24 cellular contexts compared by ENCODE assay signal in the genomic region with DNA sequence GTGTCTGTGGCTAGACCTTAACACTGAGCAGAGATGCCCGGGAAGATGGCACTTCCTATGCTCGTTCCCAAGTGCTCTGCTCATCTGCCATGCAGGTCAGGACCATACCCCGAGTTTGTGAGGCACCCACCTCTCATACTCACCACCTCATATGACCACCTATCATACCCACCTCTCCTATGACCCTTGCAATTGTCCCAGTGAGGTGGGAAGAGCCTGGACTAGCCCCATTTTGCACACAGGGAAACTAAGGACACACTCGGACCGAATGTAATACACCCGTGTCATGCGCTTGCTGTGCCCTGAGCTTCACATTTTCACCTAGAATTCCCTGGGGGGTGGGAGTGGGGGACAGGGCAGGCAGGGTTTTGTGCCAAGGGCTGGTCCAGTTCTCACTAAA. TPM values are rescaled to one million over a fixed set of nuclear protein-coding genes. Genes with fewer than 3 reads are reported as not detected.
DNase-seq lines count a peak whose midpoint lies in the region; ATAC-seq and TF ChIP-seq lines count a peak whose summit lies in the region.
"Had no signal": no experiment of that assay in that cellular context is flagged by ENCODE, and none has a peak within 500 bp of the region (broad histone marks: within the 10 kb centered on the region; RNA-seq: fewer than 3 reads in every experiment).

No MANE protein-coding gene starts in this region.

- no peak for TF ChIP-seq EP300 in tibial nerve (IDR thresholded peaks at IDR 0.05)

- peaks cover 61% of the 10 kb centered on the region for H3K4me1 ChIP-seq in CD8-positive, alpha-beta T cell (ENCODE audit: insufficient read depth, low read length)
- H3K4me1 ChIP-seq in neuronal stem cell (ENCODE audit: control insufficient read depth in 2 of 2, insufficient read depth in 1 of 2, low read depth in 1 of 2, low read length in 2 of 2) (no peaks in the 10 kb centered on the region), tibial nerve (peaks cover 0 to 20% (median 6%) of the 10 kb centered on the region in 4 donors)
- H3K4me1 ChIP-seq: colonic mucosa, neural progenitor cell had no signal

- no peak overlapping the region for H3K27ac ChIP-seq in CD8-positive, alpha-beta T cell (ENCODE audit: low read depth, low read length)
- no peak overlapping the region for H3K27ac ChIP-seq in neuronal stem cell (replicated peaks; ENCODE audit: low read length)
- H3K27ac ChIP-seq in tibial nerve = no peak overlapping the region
- H3K27ac ChIP-seq: 22Rv1, colonic mucosa, left lung, neural progenitor cell, stomach had no signal

- H3K23ac ChIP-seq in neuronal stem cell (ENCODE audit: low read depth, low read length, poor library complexity) = peak overlapping the region; percentile 45

- no peaks in the 10 kb centered on the region for H3K27me3 ChIP-seq in CD8-positive, alpha-beta T cell (ENCODE audit: insufficient read depth, low read length)
- H3K27me3 ChIP-seq in neuronal stem cell (ENCODE audit: control insufficient read depth in 3 of 3, insufficient read depth in 3 of 3, low read depth in 1 of 3, low read length in 3 of 3) (no peaks in the 10 kb centered on the region), tibial nerve (no peaks in the 10 kb centered on the region)
- H3K27me3 ChIP-seq: colonic mucosa, left lung, neural progenitor cell, stomach had no signal

- H2AK5ac ChIP-seq in neuronal stem cell (ENCODE audit: low read depth, low read length) = no peak overlapping the region

- H2BK120ac ChIP-seq in neuronal stem cell (ENCODE audit: low read depth, low read length) = no peak overlapping the region

- intact Hi-C loops in activated CD4-positive, alpha-beta T cell treated with anti-CD3 and anti-CD28 coated beads for 36 hours (cut with DNase I, micrococcal nuclease) = no loop called here
- intact Hi-C loops in CD8-positive, alpha-beta T cell (cut with DNase I, micrococcal nuclease) = no loop called here

- no peak for ATAC-seq in activated CD4-positive, alpha-beta T cell treated with anti-CD3 and anti-CD28 coated beads for 36 hours
- no peak for ATAC-seq in CD8-positive, alpha-beta T cell
- ATAC-seq: activated CD8-positive, alpha-beta memory T cell treated with anti-CD3 and anti-CD28 coated beads, Interleukin-2, amount 10 ng/mL, durations not matched to agents 7 days and 5 days; left lung had no signal

- H3K4me2 ChIP-seq in neuronal stem cell (ENCODE audit: insufficient read depth, low read length, poor library complexity, severe bottlenecking) = no peak overlapping the region
- H3K4me2 ChIP-seq: neural progenitor cell had no signal

- H3K4me3 Mint-ChIP-seq in activated CD4-positive, alpha-beta T cell treated with anti-CD3 and anti-CD28 coated beads for 36 hours = no peak overlapping the region
- no peak overlapping the region for H3K4me3 Mint-ChIP-seq in CD8-positive, alpha-beta T cell
- H3K4me3 Mint-ChIP-seq: activated CD8-positive, alpha-beta memory T cell treated with anti-CD3 and anti-CD28 coated beads, Interleukin-2, amount 10 ng/mL, durations not matched to agents 7 days and 5 days; brain; neural progenitor cell; type B pancreatic cell had no signal

- no peak overlapping the region for H2BK12ac ChIP-seq in neuronal stem cell (ENCODE audit: low read length)

- CTCF ChIA-PET in activated CD4-positive, alpha-beta T cell treated with anti-CD3 and anti-CD28 coated beads for 36 hours (lab: Charles Lee) = interaction anchor here (1.0 to 1.3 kb wide), 4 partner anchors 10 to 129 kb away, joined by 4 to 7 read pairs (median 4); no protein-coding TSS in a partner anchor
- CTCF ChIA-PET in CD8-positive, alpha-beta T cell (lab: Charles Lee) = interaction anchor here (1.3 to 4.9 kb wide), 4 partner anchors 10 to 128 kb away, joined by 3 to 27 read pairs (median 12); no protein-coding TSS in a partner anchor

- H3K27ac Mint-ChIP-seq in activated CD4-positive, alpha-beta T cell treated with anti-CD3 and anti-CD28 coated beads for 36 hours = no peak overlapping the region
- H3K27ac Mint-ChIP-seq in CD8-positive, alpha-beta T cell = peak overlapping the region; percentile 88
- H3K27ac Mint-ChIP-seq: brain, neural progenitor cell, type B pancreatic cell had no signal

- no peaks in the 10 kb centered on the region for H3K9me3 ChIP-seq in CD8-positive, alpha-beta T cell (ENCODE audit: low read length)
- H3K9me3 ChIP-seq in neuronal stem cell (replicated peaks in 1 of 2; ENCODE audit: control insufficient read depth in 2 of 2, insufficient read depth in 1 of 2, low read depth in 1 of 2, low read length in 2 of 2) = no peaks in the 10 kb centered on the region
- no peaks in the 10 kb centered on the region for H3K9me3 ChIP-seq in tibial nerve
- H3K9me3 ChIP-seq: colonic mucosa, left lung, stomach had no signal

- H3K4ac ChIP-seq in neuronal stem cell (ENCODE audit: low read length) = no peak overlapping the region

- H3K79me1 ChIP-seq in neuronal stem cell (ENCODE audit: low read depth, low read length) = no peaks in the 10 kb centered on the region

- POLR2A ChIA-PET in activated CD4-positive, alpha-beta T cell treated with anti-CD3 and anti-CD28 coated beads for 36 hours (lab: Charles Lee) = interaction anchor here (0.8 kb wide), 1 partner anchor 11 kb away, joined by 3 read pairs; no protein-coding TSS in a partner anchor
- POLR2A ChIA-PET in CD8-positive, alpha-beta T cell (lab: Charles Lee) = interaction anchor here (0.9 to 5.0 kb wide), 3 partner anchors 9 to 15 kb away, joined by 3 to 31 read pairs (median 9); no protein-coding TSS in a partner anchor

- no CpG with 5 or more reads among the region's 7 CpGs for WGBS in neuronal stem cell (ENCODE audit: extremely low coverage in 2 of 2, insufficient read length in 2 of 2, insufficient replicate concordance in 1 of 2), 2 donors
- WGBS in tibial nerve, 2 donors = 55 to 63% methylated on average over 7 of the region's 7 CpGs

- H4K8ac ChIP-seq in neuronal stem cell (ENCODE audit: low read depth, low read length) = no peak overlapping the region

- H3K9ac ChIP-seq in neuronal stem cell (ENCODE audit: low read depth, low read length, poor library complexity) = no peak overlapping the region
- H3K9ac ChIP-seq: neural progenitor cell had no signal

- no peak overlapping the region for H2BK15ac ChIP-seq in neuronal stem cell (ENCODE audit: low read length)

- H3K4me1 Mint-ChIP-seq in activated CD4-positive, alpha-beta T cell treated with anti-CD3 and anti-CD28 coated beads for 36 hours = peaks cover 41% of the 10 kb centered on the region
- H3K4me1 Mint-ChIP-seq in CD8-positive, alpha-beta T cell (ENCODE audit: low read depth) = peaks cover 52% of the 10 kb centered on the region
- H3K4me1 Mint-ChIP-seq: brain, neural progenitor cell had no signal

- H3K14ac ChIP-seq in neuronal stem cell (ENCODE audit: low read length) = no peak overlapping the region

- H2AFZ ChIP-seq in neuronal stem cell (ENCODE audit: low read length) = no peak overlapping the region
- H2AFZ ChIP-seq: neural progenitor cell had no signal

- peak; percentile 1 for DNase-seq in activated CD4-positive, alpha-beta T cell treated with anti-CD3 and anti-CD28 coated beads for 36 hours
- DNase-seq in activated CD4-positive, alpha-beta T cell treated with anti-CD3 and anti-CD28 coated beads, Interleukin-2, amount 50 U/mL, for 48 hours = no peak
- DNase-seq in CD8-positive, alpha-beta T cell = no peak
- peak; percentile 21 for DNase-seq in dermis blood vessel endothelial cell
- no peak for DNase-seq in neuronal stem cell (ENCODE audit: low spot score)
- DNase-seq in tibial nerve (ENCODE audit: low spot score in 2 of 2) = no peak
- DNase-seq in HCEC 1CT = no peak
- no peak for DNase-seq in UCSD-AML1 (lab: John Stamatoyannopoulos, UW; ENCODE audit: unreplicated experiment)
- DNase-seq: activated CD4-positive, alpha-beta T cell treated with anti-CD3 and anti-CD28 coated beads for 4 hours; activated CD8-positive, alpha-beta memory T cell treated with anti-CD3 and anti-CD28 coated beads, Interleukin-2, amount 10 ng/mL, durations not matched to agents 7 days and 5 days; Calu3; colonic mucosa; NCI-H1092; NCI-H1930; NCI-H2227 treated with DMSO at 0.1 percent for 48 hours; NCI-H748 treated with DMSO at 0.1 percent for 48 hours; stomach had no signal

- no peaks in the 10 kb centered on the region for H3K9me3 Mint-ChIP-seq in activated CD4-positive, alpha-beta T cell treated with anti-CD3 and anti-CD28 coated beads for 36 hours (ENCODE audit: low read depth)
- H3K9me3 Mint-ChIP-seq in CD8-positive, alpha-beta T cell = no peaks in the 10 kb centered on the region
- H3K9me3 Mint-ChIP-seq: brain, neural progenitor cell, type B pancreatic cell had no signal

- H3K36me3 ChIP-seq in CD8-positive, alpha-beta T cell (ENCODE audit: insufficient read depth, low read length) = no peaks in the 10 kb centered on the region
- H3K36me3 ChIP-seq in neuronal stem cell (replicated peaks in 1 of 2; ENCODE audit: control insufficient read depth in 2 of 2, insufficient read depth in 2 of 2, low read length in 2 of 2) (peaks cover 0 to 1% of the 10 kb centered on the region in 2 donors), tibial nerve (peaks cover 0 to 4% (median 0%) of the 10 kb centered on the region in 3 donors)
- H3K36me3 ChIP-seq: colonic mucosa, neural progenitor cell had no signal

- TF ChIP-seq CTCF in CD8-positive, alpha-beta T cell (IDR thresholded peaks at IDR 0.05) = no peak
- no peak for TF ChIP-seq CTCF in tibial nerve (IDR thresholded peaks at IDR 0.05)

- no peaks in the 10 kb centered on the region for H3K36me3 Mint-ChIP-seq in activated CD4-positive, alpha-beta T cell treated with anti-CD3 and anti-CD28 coated beads for 36 hours (ENCODE audit: low read depth)
- peaks cover 2% of the 10 kb centered on the region for H3K36me3 Mint-ChIP-seq in CD8-positive, alpha-beta T cell
- H3K36me3 Mint-ChIP-seq: activated CD8-positive, alpha-beta memory T cell treated with anti-CD3 and anti-CD28 coated beads, Interleukin-2, amount 10 ng/mL, durations not matched to agents 7 days and 5 days; brain; neural progenitor cell; type B pancreatic cell had no signal

- H3K18ac ChIP-seq in neuronal stem cell (ENCODE audit: low read length) = peak overlapping the region; percentile 52

- TF ChIP-seq POLR2A in tibial nerve (IDR thresholded peaks at IDR 0.05) = no peak

- H2BK5ac ChIP-seq in neuronal stem cell (ENCODE audit: low read length) = no peak overlapping the region

- no peak overlapping the region for H4K91ac ChIP-seq in neuronal stem cell (ENCODE audit: low read depth, low read length, poor library complexity)

- H3K4me3 ChIP-seq in CD8-positive, alpha-beta T cell (ENCODE audit: low read depth, low read length) = no peak overlapping the region
- H3K4me3 ChIP-seq in neuronal stem cell (ENCODE audit: low read length in 2 of 2) (no peak overlapping the region), tibial nerve (no peak overlapping the region)
- H3K4me3 ChIP-seq: colonic mucosa, left lung, neural progenitor cell, stomach had no signal

- no peaks in the 10 kb centered on the region for H3K27me3 Mint-ChIP-seq in activated CD4-positive, alpha-beta T cell treated with anti-CD3 and anti-CD28 coated beads for 36 hours
- H3K27me3 Mint-ChIP-seq in CD8-positive, alpha-beta T cell (ENCODE audit: low read depth) = no peaks in the 10 kb centered on the region

RNA-seq across cellular contexts. Expression of a gene that starts 19.8 kb away (rescaled TPM):
- under 1 TPM; 0.18 to 0.21 TPM for total RNA-seq in activated CD4-positive, alpha-beta T cell treated with anti-CD3 and anti-CD28 coated beads for 36 hours
- under 1 TPM; 0.31 to 0.43 TPM for total RNA-seq in CD8-positive, alpha-beta T cell
- 0.17 TPM in 1 of 2 replicates, not detected in the other for total RNA-seq in dermis blood vessel endothelial cell
- 0.10 TPM for polyA plus RNA-seq in neuronal stem cell (2013, experiment 1 of 2)
- 0.10 TPM for polyA plus RNA-seq in neuronal stem cell (2013, experiment 2 of 2)
- 1 to 10 TPM in 3 of 4 donors, not detected in 1; 1.0 to 1.5 (median 1.1) TPM for total RNA-seq in tibial nerve
- total RNA-seq: Calu3, Daoy, fibroblast of lung had no signal
- polyA plus RNA-seq: fibroblast of lung had no signal

Comparison
In these comparisons a context has a peak if more than half of its experiments do, and no peak if none do; other contexts are left out.
1. DNase-seq: peak in activated CD4-positive, alpha-beta T cell treated with anti-CD3 and anti-CD28 coated beads for 36 hours (single experiment) and dermis blood vessel endothelial cell (single experiment); none in activated CD4-positive, alpha-beta T cell treated with anti-CD3 and anti-CD28 coated beads, Interleukin-2, amount 50 U/mL, for 48 hours (0 of 2), CD8-positive, alpha-beta T cell (0 of 7), neuronal stem cell (single experiment), tibial nerve (0 of 2), HCEC 1CT (single experiment) and UCSD-AML1 (single experiment).